ENCODE assay signal across 11 cellular contexts in the genomic region with DNA sequence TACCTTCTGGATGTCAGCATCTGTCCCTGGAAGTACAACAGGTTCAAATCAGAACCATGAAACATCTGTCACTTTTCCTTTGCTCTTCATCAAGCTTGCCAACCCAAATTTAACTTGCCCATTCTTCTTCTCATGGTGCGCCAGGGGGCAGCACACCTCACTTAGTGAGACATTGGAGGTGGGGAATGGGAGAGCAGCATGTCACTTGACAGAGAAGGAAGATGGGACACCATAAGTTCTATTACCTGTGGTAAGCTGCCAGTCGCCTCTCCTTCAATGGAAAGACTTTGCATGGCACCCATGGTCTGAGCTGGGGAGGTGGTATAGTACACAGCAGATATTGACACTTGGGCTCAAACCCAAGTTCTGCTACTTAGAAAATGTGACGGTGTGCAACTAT. TPM values are rescaled to one million over a fixed set of nuclear protein-coding genes. Genes with fewer than 3 reads are reported as not detected.
A peak's percentile ranks its signal among the peaks of the same experiment; 100 is the strongest.
DNase-seq lines count a peak whose midpoint lies in the region; ATAC-seq and TF ChIP-seq lines count a peak whose summit lies in the region.
"Had no signal": no experiment of that assay in that cellular context is flagged by ENCODE, and none has a peak within 500 bp of the region (broad histone marks: within the 10 kb centered on the region; RNA-seq: fewer than 3 reads in every experiment).

No MANE protein-coding gene starts in this region.

- H3K27ac Mint-ChIP-seq in activated CD4-positive, alpha-beta T cell treated with anti-CD3 and anti-CD28 coated beads, Interleukin-2, amount 10 ng/mL, durations not matched to agents 24 days and 14 days, result no peak overlapping the region
- H3K27ac Mint-ChIP-seq: activated T-helper 2 cell treated with anti-CD3 and anti-CD28 coated beads, Interferon-gamma antibody, Interleukin-2, Interleukin-4, amounts not matched to agents 10 μg/mL and 5 μg/mL and 100 μg/mL, durations not matched to agents 14 hours and 24 hours and 36 hours had no signal

- no peak overlapping the region for H3K4me3 Mint-ChIP-seq in activated CD4-positive, alpha-beta T cell treated with anti-CD3 and anti-CD28 coated beads, Interleukin-2, amount 10 ng/mL, durations not matched to agents 24 days and 14 days

- in situ Hi-C loops in mammary epithelial cell (cut with MboI; ENCODE audit: low sequenced_read_pairs in 2 of 2), result no loop called here

- peaks cover 1% of the 10 kb centered on the region for H3K36me3 Mint-ChIP-seq in activated CD4-positive, alpha-beta T cell treated with anti-CD3 and anti-CD28 coated beads, Interleukin-2, amount 10 ng/mL, durations not matched to agents 24 days and 14 days (ENCODE audit: low read depth)

- TF ChIP-seq CTCF in LNCaP clone FGC (IDR thresholded peaks at IDR 0.05; ENCODE audit: control insufficient read depth, extremely low read depth, insufficient read depth) (peak; percentile 67), mammary epithelial cell (conservative IDR thresholded peaks at IDR 0.05 in 1 of 2, IDR thresholded peaks at IDR 0.05 in 1 of 2; ENCODE audit: extremely low read depth in 1 of 2, insufficient read depth in 1 of 2, low read depth in 1 of 2, low read length in 2 of 2) (peak; percentile 15 to 49), osteoblast (IDR thresholded peaks at IDR 0.05; ENCODE audit: extremely low read depth, low read depth, low read length) (peak; percentile 40)

- H3K79me2 ChIP-seq in mammary epithelial cell (ENCODE audit: insufficient read depth, low read length) (no peaks in the 10 kb centered on the region), osteoblast (ENCODE audit: insufficient read depth, low read length) (no peaks in the 10 kb centered on the region)

- H3K27ac ChIP-seq in mammary epithelial cell (ENCODE audit: insufficient read depth, low read depth, low read length) (no peak overlapping the region), osteoblast (ENCODE audit: low read depth, low read length) (no peak overlapping the region)

- H3K4me1 Mint-ChIP-seq in activated CD4-positive, alpha-beta T cell treated with anti-CD3 and anti-CD28 coated beads, Interleukin-2, amount 10 ng/mL, durations not matched to agents 24 days and 14 days, result peaks cover 2% of the 10 kb centered on the region

- no peaks in the 10 kb centered on the region for H3K36me3 ChIP-seq in mammary epithelial cell (ENCODE audit: insufficient read depth, low read length)
- H3K36me3 ChIP-seq in osteoblast (ENCODE audit: insufficient read depth, low read length), result no peaks in the 10 kb centered on the region

- no TSS peak for BruUV-seq in mammary epithelial cell (replicated peaks; lab: Mats Ljungman, UMichigan)

- no peak overlapping the region for H3K9ac ChIP-seq in mammary epithelial cell (ENCODE audit: insufficient read depth, low read length)

- dilution Hi-C loops in mammary epithelial cell (cut with HindIII; ENCODE audit: low sequenced_read_pairs), result loop anchor here (5.0 kb wide), 1 partner anchor 144 kb away; no protein-coding TSS in a partner anchor

- H3K9me3 ChIP-seq in mammary epithelial cell (replicated peaks; ENCODE audit: insufficient read depth, low read length), result no peaks in the 10 kb centered on the region
- H3K9me3 ChIP-seq in osteoblast (ENCODE audit: low read depth, low read length), result no peaks in the 10 kb centered on the region
- H3K9me3 ChIP-seq: mucosa of descending colon had no signal

- H3K4me3 ChIP-seq in LNCaP clone FGC (ENCODE audit: low read depth, low read length), result no peak overlapping the region
- H3K4me3 ChIP-seq in mammary epithelial cell (replicated peaks in 1 of 3; ENCODE audit: insufficient read depth in 1 of 3, low read depth in 2 of 3, low read length in 3 of 3), result no peak overlapping the region
- H3K4me3 ChIP-seq in osteoblast (ENCODE audit: insufficient read depth, low read length), result no peak overlapping the region
- H3K4me3 ChIP-seq: mucosa of descending colon had no signal

- DNase-seq in activated CD4-positive, alpha-beta T cell treated with anti-CD3 and anti-CD28 coated beads, Interleukin-2, amount 10 ng/mL, durations not matched to agents 24 days and 14 days, result peak; percentile 70
- DNase-seq in activated CD4-positive, alpha-beta T cell treated with anti-CD3 and anti-CD28 coated beads, Interleukin-2, amount 50 U/mL, for 4 hours, result no peak
- DNase-seq in LNCaP clone FGC (ENCODE audit: low read depth) (peak; percentile 17), mammary epithelial cell (no peak), osteoblast (ENCODE audit: insufficient read length, low spot score, missing footprints) (peak; percentile 77)
- DNase-seq: DND-41 had no signal

- H3K9me3 Mint-ChIP-seq in activated CD4-positive, alpha-beta T cell treated with anti-CD3 and anti-CD28 coated beads, Interleukin-2, amount 10 ng/mL, durations not matched to agents 24 days and 14 days, result no peaks in the 10 kb centered on the region
- H3K9me3 Mint-ChIP-seq: activated T-helper 2 cell treated with anti-CD3 and anti-CD28 coated beads, Interferon-gamma antibody, Interleukin-2, Interleukin-4, amounts not matched to agents 10 μg/mL and 5 μg/mL and 100 μg/mL, durations not matched to agents 14 hours and 24 hours and 36 hours had no signal

- H3K4me2 ChIP-seq in mammary epithelial cell (ENCODE audit: insufficient read depth, low read depth, low read length), result no peak overlapping the region
- no peak overlapping the region for H3K4me2 ChIP-seq in osteoblast (ENCODE audit: insufficient read depth, low read length)

- CTCF ChIA-PET in mammary epithelial cell (lab: Charles Lee; ENCODE audit: low non-redundant PET), result no interaction called here

- ATAC-seq in HG03139 (IDR thresholded peaks at IDR 0.05; ENCODE audit: unreplicated experiment), result no peak
- ATAC-seq in GM21447 (IDR thresholded peaks at IDR 0.05; ENCODE audit: unreplicated experiment), result no peak
- no peak for ATAC-seq in GM18867 (IDR thresholded peaks at IDR 0.05; ENCODE audit: unreplicated experiment)
- ATAC-seq: mucosa of descending colon had no signal

- intact Hi-C loops in activated CD4-positive, alpha-beta T cell treated with anti-CD3 and anti-CD28 coated beads, Interleukin-2, amount 10 ng/mL, durations not matched to agents 24 days and 14 days (cut with micrococcal nuclease), result loop anchor here (5.0 kb wide), 1 partner anchor 356 kb away; no protein-coding TSS in a partner anchor
- intact Hi-C loops in mammary epithelial cell (cut with micrococcal nuclease), result no loop called here

- H2AFZ ChIP-seq in mammary epithelial cell (ENCODE audit: low read depth, low read length), result no peak overlapping the region
- no peak overlapping the region for H2AFZ ChIP-seq in osteoblast (ENCODE audit: low read length)

- H4K20me1 ChIP-seq in mammary epithelial cell (ENCODE audit: insufficient read depth, low read length), result no peaks in the 10 kb centered on the region
- H4K20me1 ChIP-seq in osteoblast (ENCODE audit: insufficient read depth, low read length), result no peaks in the 10 kb centered on the region

- 60% methylated on average over 3 of the region's 3 CpGs for WGBS in mammary epithelial cell (ENCODE audit: low coverage, missing lambda C conversion rate)

- peaks cover 12% of the 10 kb centered on the region for H3K27me3 ChIP-seq in mammary epithelial cell (ENCODE audit: insufficient read depth, low read length)
- H3K27me3 ChIP-seq in osteoblast (ENCODE audit: insufficient read depth, low read length), result peaks cover 69% of the 10 kb centered on the region

- no peaks in the 10 kb centered on the region for H3K27me3 Mint-ChIP-seq in activated CD4-positive, alpha-beta T cell treated with anti-CD3 and anti-CD28 coated beads, Interleukin-2, amount 10 ng/mL, durations not matched to agents 24 days and 14 days

- H3K4me1 ChIP-seq in mammary epithelial cell (ENCODE audit: insufficient read depth, low read length), result peaks cover 6% of the 10 kb centered on the region
- H3K4me1 ChIP-seq in osteoblast (ENCODE audit: insufficient read depth, low read length), result no peaks in the 10 kb centered on the region

RNA-seq across cellular contexts. Expression of gene SCN5A, which starts 2.9 kb away (rescaled TPM):
- total RNA-seq in activated CD4-positive, alpha-beta T cell treated with anti-CD3 and anti-CD28 coated beads, Interleukin-2, amount 10 ng/mL, durations not matched to agents 24 days and 14 days, result not detected in 2 replicates
- not detected for total RNA-seq in mammary epithelial cell
- polyA plus RNA-seq in mammary epithelial cell, result 0.08 TPM
- polyA minus RNA-seq in mammary epithelial cell, result 0.98 TPM
- total RNA-seq in osteoblast, result under 0.01 TPM in 1 of 2 replicates, not detected in the other
- total RNA-seq: activated T-helper 2 cell treated with anti-CD3 and anti-CD28 coated beads, Interferon-gamma antibody, Interleukin-2, Interleukin-4, amounts not matched to agents 10 μg/mL and 5 μg/mL and 100 μg/mL, durations not matched to agents 14 hours and 24 hours and 36 hours had no signal

Comparison
In these comparisons a context has a peak if more than half of its experiments do, and no peak if none do; other contexts are left out.
1. DNase-seq: peak in activated CD4-positive, alpha-beta T cell treated with anti-CD3 and anti-CD28 coated beads, Interleukin-2, amount 10 ng/mL, durations not matched to agents 24 days and 14 days (single experiment), LNCaP clone FGC (single experiment) and osteoblast (single experiment); none in activated CD4-positive, alpha-beta T cell treated with anti-CD3 and anti-CD28 coated beads, Interleukin-2, amount 50 U/mL, for 4 hours (0 of 2) and mammary epithelial cell (single experiment).
2. Peak in every context shown above with its lines, with median percentiles within 50 percentile points of each other: CTCF ChIP-seq.